In genomic region chr3:115486880-115487279, GRCh38 we compare ENCODE assay signal across 7 cellular contexts.
"Had no signal": no experiment of that assay in that cellular context is flagged by ENCODE, and none has a peak within 500 bp of the region (broad histone marks: within the 10 kb centered on the region; RNA-seq: fewer than 3 reads in every experiment).

No MANE protein-coding gene starts in this region.

- H3K27ac ChIP-seq: GM23248, KMS-11 had no signal

- DNase-seq: GM23248, H9, HCEC 1CT, IMR-90, Karpas-422, KBM-7 had no signal

- H3K4me2 ChIP-seq: KMS-11 had no signal

- H3K9ac ChIP-seq: GM23248, KMS-11 had no signal

- H2AFZ ChIP-seq: GM23248 had no signal

- H3K4me3 ChIP-seq: GM23248 had no signal
